ENCODE assay signal across 8 cellular contexts in genomic region chr1:62407398-62408009, GRCh38.
DNase-seq lines count a peak whose midpoint lies in the region; ATAC-seq lines count a peak whose summit lies in the region.

No MANE protein-coding gene starts in this region.

- no peak overlapping the region for H3K4me3 Mint-ChIP-seq in stimulated activated naive B cell treated with anti-CD40 and anti-IgM and Interleukin-4, amounts not matched to agents 10 μg/mL and 1 μg/mL and 100 μg/mL, for 72 hours

- WGBS in iPS DF 6.9 (ENCODE audit: insufficient coverage, insufficient read length), result no CpG with 5 or more reads among the region's 12 CpGs

- H3K4me1 Mint-ChIP-seq in stimulated activated naive B cell treated with anti-CD40 and anti-IgM and Interleukin-4, amounts not matched to agents 10 μg/mL and 1 μg/mL and 100 μg/mL, for 72 hours, result no peaks in the 10 kb centered on the region

- peak; percentile 43 to 54 for ATAC-seq in stimulated activated naive B cell treated with anti-CD40 and anti-IgM and Interleukin-4, amounts not matched to agents 10 μg/mL and 1 μg/mL and 100 μg/mL, for 72 hours (replicated peaks)

- no peaks in the 10 kb centered on the region for H3K9me3 ChIP-seq in iPS DF 6.9 (ENCODE audit: control insufficient read depth, insufficient read depth, low read length)

- H3K27me3 ChIP-seq in iPS DF 6.9 (ENCODE audit: control insufficient read depth, insufficient read depth, low read length), result no peaks in the 10 kb centered on the region

- no peaks in the 10 kb centered on the region for H3K36me3 Mint-ChIP-seq in stimulated activated naive B cell treated with anti-CD40 and anti-IgM and Interleukin-4, amounts not matched to agents 10 μg/mL and 1 μg/mL and 100 μg/mL, for 72 hours

- no peaks in the 10 kb centered on the region for H3K4me1 ChIP-seq in iPS DF 6.9 (ENCODE audit: control insufficient read depth, insufficient read depth, low read length)

- DNase-seq in DMS114 treated with DMSO at 0.1 percent for 48 hours (lab: John Stamatoyannopoulos, UW; ENCODE audit: unreplicated experiment), result peak; percentile 59
- peak; percentile 31 for DNase-seq in HCEC 1CT
- peak; percentile 81 for DNase-seq in NCI-H2171 treated with DMSO at 0.1 percent for 48 hours (lab: John Stamatoyannopoulos, UW)
- peak; percentile 30 for DNase-seq in amniotic stem cell (lab: John Stamatoyannopoulos, UW)
- peak; percentile 63 for DNase-seq in iPS DF 6.9 (ENCODE audit: low read depth, low spot score)
- DNase-seq in stimulated activated naive B cell treated with anti-CD40 and anti-IgM and Interleukin-4, amounts not matched to agents 10 μg/mL and 1 μg/mL and 100 μg/mL, for 72 hours, result no peak
- DNase-seq in stimulated activated naive CD4-positive, alpha-beta T cell treated with Interleukin-2 at 50 U/mL for 16 hours (lab: John Stamatoyannopoulos, UW), result no peak
- DNase-seq in GM19238 (ENCODE audit: insufficient read length, low spot score), result no peak

- H3K4me3 ChIP-seq in iPS DF 6.9 (ENCODE audit: low read length), result no peak overlapping the region

- no peaks in the 10 kb centered on the region for H3K36me3 ChIP-seq in iPS DF 6.9 (ENCODE audit: control insufficient read depth, insufficient read depth, low read length)

- no peaks in the 10 kb centered on the region for H3K9me3 Mint-ChIP-seq in stimulated activated naive B cell treated with anti-CD40 and anti-IgM and Interleukin-4, amounts not matched to agents 10 μg/mL and 1 μg/mL and 100 μg/mL, for 72 hours

- no peak overlapping the region for H3K27ac Mint-ChIP-seq in stimulated activated naive B cell treated with anti-CD40 and anti-IgM and Interleukin-4, amounts not matched to agents 10 μg/mL and 1 μg/mL and 100 μg/mL, for 72 hours

- no peak overlapping the region for H3K27ac ChIP-seq in iPS DF 6.9 (ENCODE audit: low read length)

- H3K27me3 Mint-ChIP-seq in stimulated activated naive B cell treated with anti-CD40 and anti-IgM and Interleukin-4, amounts not matched to agents 10 μg/mL and 1 μg/mL and 100 μg/mL, for 72 hours, result no peaks in the 10 kb centered on the region

Comparison
In these comparisons a context has a peak if more than half of its experiments do, and no peak if none do; other contexts are left out.
1. DNase-seq: peak in DMS114 treated with DMSO at 0.1 percent for 48 hours (single experiment), HCEC 1CT (single experiment), NCI-H2171 treated with DMSO at 0.1 percent for 48 hours (single experiment), amniotic stem cell (single experiment) and iPS DF 6.9 (single experiment); none in stimulated activated naive B cell treated with anti-CD40 and anti-IgM and Interleukin-4, amounts not matched to agents 10 μg/mL and 1 μg/mL and 100 μg/mL, for 72 hours (single experiment), stimulated activated naive CD4-positive, alpha-beta T cell treated with Interleukin-2 at 50 U/mL for 16 hours (single experiment) and GM19238 (single experiment).